ENCODE assay signal across 8 cellular contexts in the genomic region with DNA sequence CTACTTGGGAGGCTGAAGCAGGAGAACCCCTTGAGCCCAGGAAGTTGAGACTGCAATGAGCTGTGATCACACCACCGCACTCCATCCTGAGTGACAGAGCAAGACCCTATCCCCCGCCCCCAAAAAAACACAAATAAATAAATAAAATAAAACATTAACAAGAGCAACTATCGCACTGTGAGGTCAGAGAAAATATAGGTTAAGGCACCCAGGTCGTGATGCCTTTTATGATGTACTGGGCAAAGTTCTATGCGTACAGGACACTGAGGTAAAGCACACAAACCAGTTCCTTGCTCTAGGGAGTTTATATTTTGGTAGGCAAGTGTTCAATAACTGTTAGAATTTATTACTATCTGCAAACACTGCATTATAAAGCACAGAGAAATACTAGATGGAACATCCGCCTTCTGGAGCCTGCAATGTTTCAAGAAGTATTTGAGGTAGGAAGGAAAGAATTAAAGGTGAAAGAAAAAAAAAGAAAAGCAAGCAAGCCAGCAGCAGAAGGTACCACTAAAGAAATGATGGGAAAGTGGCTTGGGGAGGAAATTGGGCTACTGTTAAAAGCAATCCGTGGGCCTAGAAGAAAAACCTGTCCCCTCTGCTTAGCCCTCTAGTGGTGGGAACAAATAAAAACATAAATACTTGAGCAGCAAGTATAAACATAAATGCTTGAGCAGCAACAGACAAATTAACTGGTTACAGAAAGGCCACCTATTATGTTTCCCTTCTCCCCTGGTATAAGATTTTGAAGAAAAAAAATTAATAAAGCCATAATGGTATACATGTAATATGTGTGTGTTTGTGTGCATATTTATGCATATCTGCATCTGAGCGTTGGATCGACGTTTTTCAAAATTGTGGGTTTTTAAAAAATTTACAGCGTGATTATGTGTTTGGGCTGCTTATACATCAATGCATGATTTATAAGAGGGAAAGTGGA.
DNase-seq lines count a peak whose midpoint lies in the region; ATAC-seq and TF ChIP-seq lines count a peak whose summit lies in the region.

No MANE protein-coding gene starts in this region.

- H3K4me3 ChIP-seq in A673 (ENCODE audit: low read depth, low read length, poor library complexity, severe bottlenecking) (no peak overlapping the region), NT2/D1 (ENCODE audit: insufficient read length, low read depth) (no peak overlapping the region), epithelial cell of esophagus (ENCODE audit: low read length) (no peak overlapping the region)

- CTCF ChIA-PET in A673 (lab: Charles Lee): interaction anchor here (0.7 kb wide), 2 partner anchors 21 to 268 kb away, joined by 3 read pairs; no protein-coding TSS in a partner anchor

- POLR2A ChIA-PET in A673 (lab: Charles Lee; ENCODE audit: low non-redundant PET): no interaction called here

- H3K36me3 ChIP-seq in A673 (ENCODE audit: insufficient read depth, low read length, poor library complexity, severe bottlenecking) (no peaks in the 10 kb centered on the region), NT2/D1 (ENCODE audit: insufficient read depth, insufficient read length, low read length) (no peaks in the 10 kb centered on the region)

- no peak overlapping the region for H3K9ac ChIP-seq in NT2/D1 (ENCODE audit: insufficient read length, low read depth)

- DNase-seq in A673 (ENCODE audit: low spot score) (peak; percentile 53), NT2/D1 (ENCODE audit: low read depth, low spot score) (peak; percentile 9), epithelial cell of esophagus (ENCODE audit: low read depth) (peak; percentile 38), stromal cell of bone marrow (ENCODE audit: low read depth) (peak; percentile 7), COLO668 (lab: John Stamatoyannopoulos, UW; ENCODE audit: unreplicated experiment) (no peak)

- H3K4me1 ChIP-seq in A673 (ENCODE audit: insufficient read depth, low read length, poor library complexity, severe bottlenecking) (no peaks in the 10 kb centered on the region), NT2/D1 (ENCODE audit: insufficient read depth, insufficient read length) (no peaks in the 10 kb centered on the region)

- peak; percentile 81 for TF ChIP-seq CTCF in A673 (conservative IDR thresholded peaks at IDR 0.05; ENCODE audit: low read depth, low read length)
- peak; percentile 68 for TF ChIP-seq CTCF in GM12873 (IDR thresholded peaks at IDR 0.05; ENCODE audit: insufficient read depth, low read depth, low read length, missing control alignments)
- peak; percentile 57 for TF ChIP-seq CTCF in epithelial cell of esophagus (IDR thresholded peaks at IDR 0.05; ENCODE audit: insufficient read depth, low read depth, low read length, missing control alignments)

- ATAC-seq in HG02852 (IDR thresholded peaks at IDR 0.05; ENCODE audit: unreplicated experiment): no peak
- ATAC-seq in GM18511 (IDR thresholded peaks at IDR 0.05; ENCODE audit: unreplicated experiment): no peak

- intact Hi-C loops in A673 (cut with micrococcal nuclease; ENCODE audit: unreplicated experiment): loop anchor here (1.0 kb wide), 1 partner anchor 206 kb away; no protein-coding TSS in a partner anchor

- BruUV-seq in A673 (replicated peaks; lab: Mats Ljungman, UMichigan): no TSS peak

- H3K27me3 ChIP-seq in A673 (replicated peaks; ENCODE audit: insufficient read depth, low read depth, low read length, poor library complexity) (no peaks in the 10 kb centered on the region), NT2/D1 (ENCODE audit: insufficient read depth, insufficient read length) (no peaks in the 10 kb centered on the region)

- H3K9me3 ChIP-seq in A673 (ENCODE audit: low read depth, low read length, poor library complexity, severe bottlenecking) (no peaks in the 10 kb centered on the region), NT2/D1 (ENCODE audit: insufficient read depth, low read length) (no peaks in the 10 kb centered on the region)

- no peak overlapping the region for H3K27ac ChIP-seq in A673 (ENCODE audit: low read depth, low read length, poor library complexity, severe bottlenecking)
